20 cellular contexts compared by ENCODE assay signal in genomic region chr13:79723462-79724116, GRCh38.
DNase-seq lines count a peak whose midpoint lies in the region; ATAC-seq and TF ChIP-seq lines count a peak whose summit lies in the region.
"Had no signal": no experiment of that assay in that cellular context is flagged by ENCODE, and none has a peak within 500 bp of the region (broad histone marks: within the 10 kb centered on the region; RNA-seq: fewer than 3 reads in every experiment).

No MANE protein-coding gene starts in this region.

- TF ChIP-seq CTCF in fibroblast of pulmonary artery (IDR thresholded peaks at IDR 0.05; ENCODE audit: low read length, missing control alignments) (no peak), mesothelial cell of epicardium (IDR thresholded peaks at IDR 0.05; ENCODE audit: unreplicated experiment) (no peak), GM13976 (IDR thresholded peaks at IDR 0.05; ENCODE audit: borderline replicate concordance, control extremely low read depth, extremely low read depth, insufficient read depth, missing control alignments) (no peak), CD14-positive monocyte (IDR thresholded peaks at IDR 0.05) (no peak)

- in situ Hi-C loops in SK-MEL-5 (cut with HindIII; ENCODE audit: low pct_unique_long_range_greater_than_20kb, low sequenced_read_pairs) (no loop called here), GM13976 (cut with MboI; ENCODE audit: low sequenced_read_pairs, unreplicated experiment) (no loop called here)

- H3K9ac ChIP-seq in skeletal muscle tissue (ENCODE audit: low read depth in 1 of 3, low read length in 3 of 3), result peak overlapping the region in 1 of 3 donors; percentile 18
- H3K9ac ChIP-seq: BLaER1 treated with 17β-estradiol and CSF1 and Interleukin-3, amounts not matched to agents 10 nM and 100 nM had no signal

- ATAC-seq in GM21723 (IDR thresholded peaks at IDR 0.05; ENCODE audit: unreplicated experiment), result no peak
- no peak for ATAC-seq in activated naive CD8-positive, alpha-beta T cell treated with anti-CD3 and anti-CD28 coated beads, Interleukin-2, amount 50 U/mL, for 24 hours
- ATAC-seq: naive thymus-derived CD4-positive, alpha-beta T cell had no signal

- no peaks in the 10 kb centered on the region for H3K9me3 ChIP-seq in skeletal muscle tissue (ENCODE audit: control insufficient read depth in 3 of 3, low read length in 3 of 3)
- H3K9me3 ChIP-seq: thyroid gland had no signal

- intact Hi-C loops in CD14-positive monocyte (cut with micrococcal nuclease), result no loop called here

- no peaks in the 10 kb centered on the region for H3K36me3 Mint-ChIP-seq in mesothelial cell of epicardium
- no peaks in the 10 kb centered on the region for H3K36me3 Mint-ChIP-seq in CD14-positive monocyte
- H3K36me3 Mint-ChIP-seq in activated naive CD8-positive, alpha-beta T cell treated with anti-CD3 and anti-CD28 coated beads, Interleukin-2, amount 50 U/mL, for 24 hours (ENCODE audit: low read depth), result no peaks in the 10 kb centered on the region
- H3K36me3 Mint-ChIP-seq: naive thymus-derived CD4-positive, alpha-beta T cell had no signal

- H3K27me3 Mint-ChIP-seq in mesothelial cell of epicardium (ENCODE audit: low read depth), result no peaks in the 10 kb centered on the region
- H3K27me3 Mint-ChIP-seq in CD14-positive monocyte (ENCODE audit: low read depth in 3 of 3), result peaks cover 0 to 4% (median 2%) of the 10 kb centered on the region in 3 donors
- no peaks in the 10 kb centered on the region for H3K27me3 Mint-ChIP-seq in activated naive CD8-positive, alpha-beta T cell treated with anti-CD3 and anti-CD28 coated beads, Interleukin-2, amount 50 U/mL, for 24 hours

- DNase-seq in SK-MEL-5 (ENCODE audit: low read depth, low spot score) (peak; percentile 74), fibroblast of pulmonary artery (ENCODE audit: low read depth) (peak; percentile 17), mesothelial cell of epicardium (ENCODE audit: low spot score in 2 of 2, unreplicated experiment in 2 of 2) (no peak), GM13976 (ENCODE audit: low spot score) (no peak), CD14-positive monocyte (ENCODE audit: low spot score) (no peak)
- DNase-seq in activated naive CD8-positive, alpha-beta T cell treated with anti-CD3 and anti-CD28 coated beads, Interleukin-2, amount 50 U/mL, for 24 hours, result no peak
- DNase-seq: activated T-cell treated with anti-CD3 and anti-CD28 coated beads, Interleukin-2, amount 50 U/mL, for 48 hours; amniotic stem cell; cortex of kidney; DMS79 treated with DMSO at 0.1 percent for 48 hours; Karpas-422; naive thymus-derived CD4-positive, alpha-beta T cell; NCI-H1436; NCI-H510A; retina; stimulated activated CD4-positive, alpha-beta T cell treated with anti-CD3 and anti-CD28 coated beads, Interleukin-4, amount 100 ng/mL, for 24 hours; thyroid gland had no signal

- no peaks in the 10 kb centered on the region for H3K36me3 ChIP-seq in skeletal muscle tissue (ENCODE audit: control insufficient read depth in 3 of 3, insufficient read depth in 3 of 3, low read length in 3 of 3)
- H3K36me3 ChIP-seq: BLaER1 treated with 17β-estradiol and CSF1 and Interleukin-3, amounts not matched to agents 10 nM and 100 nM; thyroid gland had no signal

- H3K4me3 Mint-ChIP-seq in mesothelial cell of epicardium (no peak overlapping the region), CD14-positive monocyte (no peak overlapping the region)
- no peak overlapping the region for H3K4me3 Mint-ChIP-seq in activated naive CD8-positive, alpha-beta T cell treated with anti-CD3 and anti-CD28 coated beads, Interleukin-2, amount 50 U/mL, for 24 hours
- H3K4me3 Mint-ChIP-seq: naive thymus-derived CD4-positive, alpha-beta T cell had no signal

- H3K27me3 ChIP-seq in skeletal muscle tissue (ENCODE audit: control insufficient read depth in 3 of 3, insufficient read depth in 3 of 3, low read length in 3 of 3), result no peaks in the 10 kb centered on the region
- H3K27me3 ChIP-seq: BLaER1 treated with 17β-estradiol and CSF1 and Interleukin-3, amounts not matched to agents 10 nM and 100 nM; thyroid gland had no signal

- H3K4me1 ChIP-seq in skeletal muscle tissue (ENCODE audit: control insufficient read depth in 3 of 3, insufficient read depth in 3 of 3, low read length in 3 of 3), result peaks cover 17 to 28% (median 18%) of the 10 kb centered on the region in 3 donors
- H3K4me1 ChIP-seq: BLaER1 treated with 17β-estradiol and CSF1 and Interleukin-3, amounts not matched to agents 10 nM and 100 nM had no signal

- H3K4me1 Mint-ChIP-seq in mesothelial cell of epicardium (peaks cover 44% of the 10 kb centered on the region), CD14-positive monocyte (peaks cover 4% of the 10 kb centered on the region)
- no peaks in the 10 kb centered on the region for H3K4me1 Mint-ChIP-seq in activated naive CD8-positive, alpha-beta T cell treated with anti-CD3 and anti-CD28 coated beads, Interleukin-2, amount 50 U/mL, for 24 hours

- peak overlapping the region; percentile 56 for H3K27ac ChIP-seq in skeletal muscle tissue (ENCODE audit: low read depth, low read length)
- H3K27ac ChIP-seq: BLaER1 treated with 17β-estradiol and CSF1 and Interleukin-3, amounts not matched to agents 10 nM and 100 nM; thyroid gland had no signal

- peaks cover 10% of the 10 kb centered on the region for H3K9me3 Mint-ChIP-seq in mesothelial cell of epicardium
- peaks cover 0 to 3% (median 2%) of the 10 kb centered on the region in 7 donors for H3K9me3 Mint-ChIP-seq in CD14-positive monocyte
- H3K9me3 Mint-ChIP-seq in activated naive CD8-positive, alpha-beta T cell treated with anti-CD3 and anti-CD28 coated beads, Interleukin-2, amount 50 U/mL, for 24 hours, result peaks cover 3% of the 10 kb centered on the region

- H3K27ac Mint-ChIP-seq in mesothelial cell of epicardium (peak overlapping the region; percentile 90), CD14-positive monocyte (no peak overlapping the region)
- H3K27ac Mint-ChIP-seq in activated naive CD8-positive, alpha-beta T cell treated with anti-CD3 and anti-CD28 coated beads, Interleukin-2, amount 50 U/mL, for 24 hours, result no peak overlapping the region
- H3K27ac Mint-ChIP-seq: naive thymus-derived CD4-positive, alpha-beta T cell had no signal

- H3K4me3 ChIP-seq in fibroblast of pulmonary artery (replicated peaks; ENCODE audit: low read depth, low read length) (no peak overlapping the region), skeletal muscle tissue (ENCODE audit: low read length in 3 of 3) (peak overlapping the region; percentile 15 to 60 (median 55))
- H3K4me3 ChIP-seq: BLaER1 treated with 17β-estradiol and CSF1 and Interleukin-3, amounts not matched to agents 10 nM and 100 nM; thyroid gland had no signal

Comparison
In these comparisons a context has a peak if more than half of its experiments do, and no peak if none do; other contexts are left out.
1. DNase-seq: peak in SK-MEL-5 (single experiment) and fibroblast of pulmonary artery (single experiment); none in mesothelial cell of epicardium (0 of 2), GM13976 (single experiment), CD14-positive monocyte (single experiment) and activated naive CD8-positive, alpha-beta T cell treated with anti-CD3 and anti-CD28 coated beads, Interleukin-2, amount 50 U/mL, for 24 hours (single experiment).